Comparison of ENCODE assay signal across 2 cellular contexts in genomic region chr1:161164901-161165620, GRCh38.
TF ChIP-seq lines count a peak whose summit lies in the region.

No MANE protein-coding gene starts in this region.

TF ChIP-seq in GM23338, 12 proteins besides CTCF, POLR2A, EP300 and RAD21 (continued from another document):
- TF ChIP-seq REST (IDR thresholded peaks at IDR 0.05; ENCODE audit: unreplicated experiment), result no peak
- no peak for TF ChIP-seq EZH2 (IDR thresholded peaks at IDR 0.05; ENCODE audit: low read depth, unreplicated experiment)
- no peak for TF ChIP-seq ZNF462 (CRISPR knock-in tag; IDR thresholded peaks at IDR 0.05)
- TF ChIP-seq JUNB (IDR thresholded peaks at IDR 0.05; ENCODE audit: unreplicated experiment), result no peak
- TF ChIP-seq POLR2AphosphoS5 (IDR thresholded peaks at IDR 0.05; ENCODE audit: low read depth), result no peak
- TF ChIP-seq ZNF331 (CRISPR knock-in tag; IDR thresholded peaks at IDR 0.05; ENCODE audit: low read depth), result no peak
- no peak for TF ChIP-seq ZNF114 (CRISPR knock-in tag; IDR thresholded peaks at IDR 0.05)
- TF ChIP-seq EZH2phosphoT487 (IDR thresholded peaks at IDR 0.05; ENCODE audit: unreplicated experiment), result no peak
- TF ChIP-seq NANOG (IDR thresholded peaks at IDR 0.05; ENCODE audit: borderline replicate concordance), result no peak
- TF ChIP-seq STAT1 (IDR thresholded peaks at IDR 0.05; ENCODE audit: unreplicated experiment), result no peak
- no peak for TF ChIP-seq ETS1 (IDR thresholded peaks at IDR 0.05)

TF ChIP-seq in WTC11, 78 proteins besides CTCF, POLR2A, EP300 and RAD21 (continued from another document):
- TF ChIP-seq PRDM15 (CRISPR knock-in tag; IDR thresholded peaks at IDR 0.05), result no peak
- no peak for TF ChIP-seq GABPB1 (CRISPR knock-in tag; IDR thresholded peaks at IDR 0.05)
- no peak for TF ChIP-seq PREB (CRISPR knock-in tag; IDR thresholded peaks at IDR 0.05; ENCODE audit: borderline replicate concordance)
- TF ChIP-seq ZNF121 (CRISPR knock-in tag; IDR thresholded peaks at IDR 0.05), result no peak
- TF ChIP-seq ERG (CRISPR knock-in tag; IDR thresholded peaks at IDR 0.05), result no peak
- TF ChIP-seq ZNF281 (CRISPR knock-in tag; IDR thresholded peaks at IDR 0.05), result no peak
- TF ChIP-seq ETV6 (CRISPR knock-in tag; IDR thresholded peaks at IDR 0.05), result no peak
- no peak for TF ChIP-seq PRRX2 (CRISPR knock-in tag; IDR thresholded peaks at IDR 0.05)
- TF ChIP-seq CREM (CRISPR knock-in tag; IDR thresholded peaks at IDR 0.05), result no peak
- TF ChIP-seq TEAD1 (CRISPR knock-in tag; IDR thresholded peaks at IDR 0.05), result no peak
